18 cellular contexts compared by ENCODE assay signal in genomic region chr1:203660069-203660468, GRCh38.
"Had no signal": no experiment of that assay in that cellular context is flagged by ENCODE, and none has a peak within 500 bp of the region (broad histone marks: within the 10 kb centered on the region; RNA-seq: fewer than 3 reads in every experiment).

No MANE protein-coding gene starts in this region.

- ATAC-seq: activated T-cell treated with anti-CD3 and anti-CD28 coated beads, Interleukin-2, amount 50 U/mL, for 4 hours; gastrocnemius medialis; naive thymus-derived CD4-positive, alpha-beta T cell had no signal

- H3K27ac Mint-ChIP-seq: activated naive CD8-positive, alpha-beta T cell treated with anti-CD3 and anti-CD28 coated beads, Interleukin-2, amount 10 ng/mL, durations not matched to agents 7 days and 5 days; endodermal cell had no signal

- H3K4me3 Mint-ChIP-seq: activated naive CD8-positive, alpha-beta T cell treated with anti-CD3 and anti-CD28 coated beads, Interleukin-2, amount 10 ng/mL, durations not matched to agents 7 days and 5 days; activated T-cell treated with anti-CD3 and anti-CD28 coated beads, Interleukin-2, amount 50 U/mL, for 4 hours; endodermal cell; naive thymus-derived CD4-positive, alpha-beta T cell had no signal

- DNase-seq: activated CD4-positive, alpha-beta T cell treated with anti-CD3 and anti-CD28 coated beads, Interleukin-2, amount 50 U/mL, for 48 hours; activated CD4-positive, CD25-positive, alpha-beta regulatory T cell treated with anti-CD3 and anti-CD28 coated beads, Interleukin-2, amount 50 U/mL, for 72 hours; activated gamma-delta T cell treated with Interleukin-2 at 50 U/mL for 16 hours; activated naive CD8-positive, alpha-beta T cell treated with anti-CD3 and anti-CD28 coated beads, Interleukin-2, amount 10 ng/mL, durations not matched to agents 7 days and 5 days; activated T-cell treated with anti-CD3 and anti-CD28 coated beads, Interleukin-2, amount 50 U/mL, for 4 hours; dermis blood vessel endothelial cell; endodermal cell; gastrocnemius medialis; islet precursor cell; naive thymus-derived CD4-positive, alpha-beta T cell; retina; stimulated activated CD4-positive, alpha-beta T cell treated with anti-CD3 and anti-CD28 coated beads, Interleukin-2, amount 100 ng/mL, for 48 hours; stimulated activated naive CD4-positive, alpha-beta T cell; T1000 had no signal

- H3K4me3 ChIP-seq: breast epithelium, gastrocnemius medialis, SK-N-MC had no signal

- H2AFZ ChIP-seq: parathyroid adenoma had no signal

- H3K27me3 ChIP-seq: breast epithelium, gastrocnemius medialis, neutrophil had no signal

- H3K27me3 Mint-ChIP-seq: activated naive CD8-positive, alpha-beta T cell treated with anti-CD3 and anti-CD28 coated beads, Interleukin-2, amount 10 ng/mL, durations not matched to agents 7 days and 5 days; naive thymus-derived CD4-positive, alpha-beta T cell had no signal

- H3K36me3 ChIP-seq: breast epithelium, gastrocnemius medialis, neutrophil had no signal

- H3K9ac ChIP-seq: parathyroid adenoma had no signal

- H3K9me3 ChIP-seq: breast epithelium, gastrocnemius medialis, neutrophil had no signal

- H3K9me3 Mint-ChIP-seq: activated naive CD8-positive, alpha-beta T cell treated with anti-CD3 and anti-CD28 coated beads, Interleukin-2, amount 10 ng/mL, durations not matched to agents 7 days and 5 days; activated T-cell treated with anti-CD3 and anti-CD28 coated beads, Interleukin-2, amount 50 U/mL, for 4 hours; endodermal cell; naive thymus-derived CD4-positive, alpha-beta T cell had no signal

- H3K4me1 ChIP-seq: parathyroid adenoma had no signal

- H3K27ac ChIP-seq: breast epithelium, gastrocnemius medialis, neutrophil, parathyroid adenoma, SK-N-MC had no signal
